In the genomic region with DNA sequence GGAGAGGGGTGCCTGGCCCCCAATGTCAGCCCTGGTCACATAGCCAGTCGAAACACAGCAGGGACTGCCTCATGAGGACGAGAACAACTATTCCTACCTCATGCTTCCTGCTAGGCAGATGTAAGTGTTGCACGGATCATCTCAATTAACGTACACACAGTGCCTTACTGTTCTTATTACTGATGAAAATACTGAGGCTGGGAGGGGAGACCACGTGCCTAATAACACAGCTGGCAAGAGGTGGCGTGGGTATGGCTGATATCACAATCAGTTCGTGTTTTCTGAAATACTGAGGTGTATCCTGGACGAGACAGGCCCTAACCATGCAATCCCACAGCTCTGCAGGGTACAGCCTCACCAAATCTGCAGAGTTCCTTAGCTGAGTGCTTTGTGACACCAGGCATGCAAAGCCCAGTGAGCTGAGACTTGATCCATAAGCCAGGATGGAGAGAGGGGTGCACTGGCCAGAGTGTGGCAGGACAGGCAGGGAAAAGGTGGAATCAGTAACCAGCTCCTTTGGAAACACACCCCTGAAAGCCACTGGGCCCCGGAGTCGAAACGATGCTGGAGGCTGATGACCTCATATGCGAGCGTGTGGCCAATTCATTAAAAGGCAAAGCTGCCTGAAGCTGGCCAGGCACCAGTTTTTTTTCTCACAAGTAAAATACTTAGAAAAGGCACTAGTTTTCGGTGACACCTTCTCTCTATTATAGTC, we compare ENCODE assay signal across 9 cellular contexts.
A peak's percentile ranks its signal among the peaks of the same experiment; 100 is the strongest.
DNase-seq lines count a peak whose midpoint lies in the region; ATAC-seq and TF ChIP-seq lines count a peak whose summit lies in the region.
"Had no signal": no experiment of that assay in that cellular context is flagged by ENCODE, and none has a peak within 500 bp of the region (broad histone marks: within the 10 kb centered on the region; RNA-seq: fewer than 3 reads in every experiment).

No MANE protein-coding gene starts in this region.

- H3K4me3 Mint-ChIP-seq in WTC11 = no peak overlapping the region

- TF ChIP-seq CTCF in WTC11 (IDR thresholded peaks at IDR 0.05) = no peak
- TF ChIP-seq CTCF in prostate gland (IDR thresholded peaks at IDR 0.05) = no peak
- no peak for TF ChIP-seq CTCF in WERI-Rb-1 (IDR thresholded peaks at IDR 0.05; ENCODE audit: low read depth, low read length)

- H3K36me3 ChIP-seq in prostate gland (no peaks in the 10 kb centered on the region), WERI-Rb-1 (no peaks in the 10 kb centered on the region; the same call in none of the 2 replicates)

- no peak overlapping the region for H3K4me3 ChIP-seq in prostate gland
- no peak overlapping the region for H3K4me3 ChIP-seq in WERI-Rb-1 (ENCODE audit: low read depth, low read length)

- CTCF ChIA-PET in WTC11 (lab: Charles Lee) = interaction anchor here (0.6 to 2.2 kb wide), 12 partner anchors 13 to 644 kb away, joined by 3 to 10 read pairs (median 3); no protein-coding TSS in a partner anchor

- intact Hi-C loops in prostate gland (cut with DNase I) = loop anchor here (5.0 kb wide), 1 partner anchor 128 kb away; no protein-coding TSS in a partner anchor

- H3K27me3 ChIP-seq in prostate gland (replicated peaks; ENCODE audit: insufficient read depth) (no peaks in the 10 kb centered on the region), WERI-Rb-1 (ENCODE audit: insufficient read depth, low read depth, severe bottlenecking) (no peaks in the 10 kb centered on the region)

- no peaks in the 10 kb centered on the region for H3K9me3 Mint-ChIP-seq in WTC11

- H3K36me3 Mint-ChIP-seq in WTC11 = peaks cover 4% of the 10 kb centered on the region; the same call in 1 of the 2 replicates

- POLR2A ChIA-PET in WTC11 (lab: Charles Lee) = no interaction called here

- no peak for TF ChIP-seq POLR2A in prostate gland (IDR thresholded peaks at IDR 0.05)

- 24% methylated on average over 14 of the region's 14 CpGs for WGBS in prostate gland

- peak overlapping the region; percentile 62 for H3K27ac Mint-ChIP-seq in WTC11

- DNase-seq in ELF-1 (ENCODE audit: low read depth, low spot score) (peak; percentile 46), WTC11 (ENCODE audit: low spot score) (no peak), foreskin melanocyte (peak; percentile 75), prostate gland (ENCODE audit: low spot score) (no peak), WERI-Rb-1 (no peak), DMS79 treated with DMSO at 0.1 percent for 48 hours (lab: John Stamatoyannopoulos, UW) (no peak), NCI-H2227 (lab: John Stamatoyannopoulos, UW; ENCODE audit: unreplicated experiment) (no peak)
- DNase-seq: NCI-H1105 treated with DMSO at 0.1 percent for 48 hours had no signal

- H3K9me3 ChIP-seq in prostate gland = no peaks in the 10 kb centered on the region
- no peaks in the 10 kb centered on the region for H3K9me3 ChIP-seq in WERI-Rb-1 (ENCODE audit: severe bottlenecking)

- ATAC-seq in WTC11 = no peak
- ATAC-seq in HG02588 (IDR thresholded peaks at IDR 0.05; ENCODE audit: unreplicated experiment) = no peak

- no peaks in the 10 kb centered on the region for H3K27me3 Mint-ChIP-seq in WTC11 (ENCODE audit: low read depth)

- H3K27ac ChIP-seq in prostate gland (peak overlapping the region; percentile 73 to 84), WERI-Rb-1 (no peak overlapping the region)

- peaks cover 23% of the 10 kb centered on the region for H3K4me1 Mint-ChIP-seq in WTC11

- peaks cover 7% of the 10 kb centered on the region for H3K4me1 ChIP-seq in prostate gland (replicated peaks)

TF ChIP-seq in WTC11, 78 proteins besides CTCF, POLR2A, EP300 and RAD21:
- TF ChIP-seq, protein P1, sequence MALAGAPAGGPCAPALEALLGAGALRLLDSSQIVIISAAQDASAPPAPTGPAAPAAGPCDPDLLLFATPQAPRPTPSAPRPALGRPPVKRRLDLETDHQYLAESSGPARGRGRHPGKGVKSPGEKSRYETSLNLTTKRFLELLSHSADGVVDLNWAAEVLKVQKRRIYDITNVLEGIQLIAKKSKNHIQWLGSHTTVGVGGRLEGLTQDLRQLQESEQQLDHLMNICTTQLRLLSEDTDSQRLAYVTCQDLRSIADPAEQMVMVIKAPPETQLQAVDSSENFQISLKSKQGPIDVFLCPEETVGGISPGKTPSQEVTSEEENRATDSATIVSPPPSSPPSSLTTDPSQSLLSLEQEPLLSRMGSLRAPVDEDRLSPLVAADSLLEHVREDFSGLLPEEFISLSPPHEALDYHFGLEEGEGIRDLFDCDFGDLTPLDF (CRISPR knock-in tag; IDR thresholded peaks at IDR 0.05) = no peak
- TF ChIP-seq NFATC4 (CRISPR knock-in tag; IDR thresholded peaks at IDR 0.05) (no peak), ZBTB21 (CRISPR knock-in tag; IDR thresholded peaks at IDR 0.05; ENCODE audit: borderline replicate concordance) (no peak), HMGA2 (CRISPR knock-in tag; IDR thresholded peaks at IDR 0.05) (no peak)
TF ChIP-seq in WTC11: peak in this region for 0.

Comparison
In these comparisons a context has a peak if more than half of its experiments do, and no peak if none do; other contexts are left out.
1. DNase-seq: peak in ELF-1 (single experiment) and foreskin melanocyte (single experiment); none in WTC11 (single experiment), prostate gland (single experiment), WERI-Rb-1 (single experiment), DMS79 treated with DMSO at 0.1 percent for 48 hours (single experiment) and NCI-H2227 (single experiment).